ENCODE assay signal across 10 cellular contexts in genomic region chr21:26148071-26148470, GRCh38. TPM values are rescaled to one million over a fixed set of nuclear protein-coding genes. Genes with fewer than 3 reads are reported as not detected.
A peak's percentile ranks its signal among the peaks of the same experiment; 100 is the strongest.
DNase-seq lines count a peak whose midpoint lies in the region; ATAC-seq and TF ChIP-seq lines count a peak whose summit lies in the region.
"Had no signal": no experiment of that assay in that cellular context is flagged by ENCODE, and none has a peak within 500 bp of the region (broad histone marks: within the 10 kb centered on the region; RNA-seq: fewer than 3 reads in every experiment).

No MANE protein-coding gene starts in this region.

- ATAC-seq in gastroesophageal sphincter, result no peak
- no peak for ATAC-seq in HG02981 (IDR thresholded peaks at IDR 0.05; ENCODE audit: unreplicated experiment)
- ATAC-seq in HG03439 (IDR thresholded peaks at IDR 0.05; ENCODE audit: unreplicated experiment), result no peak

- H3K36me3 ChIP-seq in gastroesophageal sphincter, result no peaks in the 10 kb centered on the region

- no peak for TF ChIP-seq POLR2A in gastroesophageal sphincter (IDR thresholded peaks at IDR 0.05)

- H3K4me1 Mint-ChIP-seq in progenitor cell of endocrine pancreas (ENCODE audit: low read depth), result peaks cover 53% of the 10 kb centered on the region

- H3K27me3 Mint-ChIP-seq in progenitor cell of endocrine pancreas, result no peaks in the 10 kb centered on the region

- peaks cover 3% of the 10 kb centered on the region for H3K9me3 Mint-ChIP-seq in progenitor cell of endocrine pancreas (ENCODE audit: low read depth)

- in situ Hi-C loops in G401 (cut with HindIII; ENCODE audit: low sequenced_read_pairs), result no loop called here

- no peak overlapping the region for H3K4me3 Mint-ChIP-seq in progenitor cell of endocrine pancreas (ENCODE audit: low read depth)

- peaks cover 12% of the 10 kb centered on the region for H3K36me3 Mint-ChIP-seq in progenitor cell of endocrine pancreas (ENCODE audit: insufficient read depth)

- no peaks in the 10 kb centered on the region for H3K27me3 ChIP-seq in gastroesophageal sphincter

- TF ChIP-seq EP300 in gastroesophageal sphincter (IDR thresholded peaks at IDR 0.05), result no peak

- TF ChIP-seq CTCF in gastroesophageal sphincter (IDR thresholded peaks at IDR 0.05) (no peak), progenitor cell of endocrine pancreas (IDR thresholded peaks at IDR 0.05; ENCODE audit: unreplicated experiment) (no peak)

- peaks cover 12 to 54% (median 25%) of the 10 kb centered on the region in 3 donors for H3K4me1 ChIP-seq in gastroesophageal sphincter

- 47% methylated on average over 2 of the region's 2 CpGs; no CpG with 5 or more reads in 1 of the 2 donors for WGBS in gastroesophageal sphincter (ENCODE audit: low coverage in 1 of 2), 2 donors

- H3K27ac Mint-ChIP-seq in progenitor cell of endocrine pancreas, result peak overlapping the region; percentile 91

- DNase-seq in G401 (ENCODE audit: low spot score) (peak; percentile 53), SW480 (ENCODE audit: low spot score) (peak; percentile 13), progenitor cell of endocrine pancreas (ENCODE audit: low spot score, unreplicated experiment) (no peak), NCI-H2196 treated with DMSO at 0.1 percent for 48 hours (lab: John Stamatoyannopoulos, UW; ENCODE audit: unreplicated experiment) (no peak), SHP77 (lab: John Stamatoyannopoulos, UW) (no peak)
- DNase-seq: stimulated activated CD4-positive, alpha-beta T cell treated with anti-CD3 and anti-CD28 coated beads, Interleukin-15, amount 100 ng/mL, for 24 hours; T-helper 1 cell had no signal

- no peaks in the 10 kb centered on the region for H3K9me3 ChIP-seq in gastroesophageal sphincter

- H3K27ac ChIP-seq in gastroesophageal sphincter, result peak overlapping the region in 3 of 4 donors; percentile 41 to 66 (median 64)

- H3K4me3 ChIP-seq in gastroesophageal sphincter, result no peak overlapping the region

RNA-seq across cellular contexts. Expression of gene APP, which starts 22.5 kb away (rescaled TPM):
- total RNA-seq in G401 (2014; rRNA removed; shearing (Covaris generic)), result 189 and 254 TPM in 2 replicates
- total RNA-seq in gastroesophageal sphincter, result 100 to 1,000 TPM; 282 to 724 (median 545) TPM
- 611 and 631 TPM in 2 replicates for total RNA-seq in progenitor cell of endocrine pancreas

Comparison
In these comparisons a context has a peak if more than half of its experiments do, and no peak if none do; other contexts are left out.
1. DNase-seq: peak in G401 (single experiment) and SW480 (single experiment); none in progenitor cell of endocrine pancreas (single experiment), NCI-H2196 treated with DMSO at 0.1 percent for 48 hours (single experiment) and SHP77 (0 of 2).